In the genomic region with DNA sequence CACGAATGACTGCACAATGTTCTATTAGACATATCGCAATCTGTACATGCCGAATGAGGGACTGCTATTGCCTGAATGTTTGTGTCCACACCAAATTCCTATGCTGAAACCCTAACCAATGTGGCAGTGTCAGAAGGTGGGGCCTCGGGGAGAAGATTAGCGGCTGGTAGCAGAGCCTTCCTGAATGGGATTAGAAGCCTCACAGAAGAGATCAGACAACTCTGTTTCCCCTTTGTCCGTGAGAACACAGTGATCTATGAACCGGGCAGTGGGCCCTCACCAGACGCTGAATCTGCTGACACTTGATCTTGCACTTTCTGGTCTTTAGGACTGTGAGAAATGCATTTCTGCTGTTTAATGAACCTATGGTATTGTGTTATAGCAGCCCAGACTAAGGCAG, we compare ENCODE assay signal across 22 cellular contexts. TPM values are rescaled to one million over a fixed set of nuclear protein-coding genes. Genes with fewer than 3 reads are reported as not detected.
DNase-seq lines count a peak whose midpoint lies in the region; ATAC-seq and TF ChIP-seq lines count a peak whose summit lies in the region.
"Had no signal": no experiment of that assay in that cellular context is flagged by ENCODE, and none has a peak within 500 bp of the region (broad histone marks: within the 10 kb centered on the region; RNA-seq: fewer than 3 reads in every experiment).

No MANE protein-coding gene starts in this region.

- H3K9ac ChIP-seq in OCI-LY3 (ENCODE audit: low read length) (no peak overlapping the region), neuronal stem cell (ENCODE audit: low read depth, low read length, poor library complexity) (no peak overlapping the region)

- POLR2A ChIA-PET in CD4-positive, alpha-beta memory T cell (lab: Charles Lee; ENCODE audit: partially characterized antibody): no interaction called here

- H3K79me1 ChIP-seq in neuronal stem cell (ENCODE audit: low read depth, low read length): no peaks in the 10 kb centered on the region

- H3K9me3 ChIP-seq in OCI-LY3 (ENCODE audit: insufficient read depth, low read length): no peaks in the 10 kb centered on the region
- H3K9me3 ChIP-seq in neuronal stem cell (replicated peaks in 1 of 2; ENCODE audit: control insufficient read depth in 2 of 2, insufficient read depth in 1 of 2, low read depth in 1 of 2, low read length in 2 of 2): no peaks in the 10 kb centered on the region
- no peaks in the 10 kb centered on the region for H3K9me3 ChIP-seq in CD4-positive, alpha-beta memory T cell (ENCODE audit: control insufficient read depth in 1 of 2, low read length in 2 of 2)
- H3K9me3 ChIP-seq: heart left ventricle had no signal

- H3K4me1 ChIP-seq in GM23338 (ENCODE audit: insufficient read depth) (no peaks in the 10 kb centered on the region; the same call in 1 of the 2 replicates), OCI-LY3 (ENCODE audit: low read length) (peaks cover 37% of the 10 kb centered on the region), neuronal stem cell (ENCODE audit: control insufficient read depth in 2 of 2, insufficient read depth in 1 of 2, low read depth in 1 of 2, low read length in 2 of 2) (peaks cover 4 to 10% of the 10 kb centered on the region in 2 donors)
- no peaks in the 10 kb centered on the region for H3K4me1 ChIP-seq in CD4-positive, alpha-beta memory T cell (ENCODE audit: insufficient read depth, low read length)

- H3K27me3 ChIP-seq in GM23338 (ENCODE audit: insufficient read depth): no peaks in the 10 kb centered on the region
- peaks cover 17% of the 10 kb centered on the region for H3K27me3 ChIP-seq in OCI-LY3 (ENCODE audit: low read depth, low read length)
- no peaks in the 10 kb centered on the region for H3K27me3 ChIP-seq in neuronal stem cell (ENCODE audit: control insufficient read depth in 3 of 3, insufficient read depth in 3 of 3, low read depth in 1 of 3, low read length in 3 of 3)
- H3K27me3 ChIP-seq in CD4-positive, alpha-beta memory T cell (ENCODE audit: insufficient read depth, low read length): no peaks in the 10 kb centered on the region
- H3K27me3 ChIP-seq: heart left ventricle had no signal

- no peaks in the 10 kb centered on the region for H4K20me1 ChIP-seq in GM23338 (replicated peaks; ENCODE audit: insufficient read depth)
- H4K20me1 ChIP-seq in OCI-LY3 (ENCODE audit: insufficient read depth, low read length): no peaks in the 10 kb centered on the region

- H3K4me3 Mint-ChIP-seq in GM23338: no peak overlapping the region
- no peak overlapping the region for H3K4me3 Mint-ChIP-seq in activated T-cell treated with anti-CD3 and anti-CD28 coated beads, Interleukin-2, amount 50 U/mL, for 72 hours
- no peak overlapping the region for H3K4me3 Mint-ChIP-seq in CD4-positive, alpha-beta memory T cell
- H3K4me3 Mint-ChIP-seq: activated CD4-positive, alpha-beta T cell treated with anti-CD3 and anti-CD28 coated beads for 36 hours; activated naive CD4-positive, alpha-beta T cell treated with anti-CD3 and anti-CD28 coated beads for 36 hours; activated T-cell treated with anti-CD3 and anti-CD28 coated beads, Interleukin-2, amount 50 U/mL, for 24 hours; T-cell had no signal

- no peak overlapping the region for H3K4me2 ChIP-seq in GM23338
- 0 out of 2 replicates have a peak overlapping the region, but pooled peaks have one; percentile 2 for H3K4me2 ChIP-seq in OCI-LY3 (ENCODE audit: low read length)
- H3K4me2 ChIP-seq in neuronal stem cell (ENCODE audit: insufficient read depth, low read length, poor library complexity, severe bottlenecking): no peak overlapping the region

- H3K79me2 ChIP-seq in GM23338 (replicated peaks; ENCODE audit: insufficient read depth) (no peaks in the 10 kb centered on the region), OCI-LY3 (ENCODE audit: low read length) (no peaks in the 10 kb centered on the region)

- no peak overlapping the region for H3K4me3 ChIP-seq in GM23338
- no peak overlapping the region for H3K4me3 ChIP-seq in OCI-LY3 (ENCODE audit: low read length)
- no peak overlapping the region for H3K4me3 ChIP-seq in neuronal stem cell (ENCODE audit: low read length in 2 of 2)
- no peak overlapping the region for H3K4me3 ChIP-seq in CD4-positive, alpha-beta memory T cell (ENCODE audit: low read length in 2 of 2)
- H3K4me3 ChIP-seq: heart left ventricle had no signal

- H2AFZ ChIP-seq in GM23338 (no peak overlapping the region), OCI-LY3 (ENCODE audit: low read depth, low read length) (no peak overlapping the region), neuronal stem cell (ENCODE audit: low read length) (peak overlapping the region; percentile 39)

- no peaks in the 10 kb centered on the region; the same call in 2 of the 3 replicates for H3K36me3 Mint-ChIP-seq in GM23338 (ENCODE audit: low read depth)
- H3K36me3 Mint-ChIP-seq in activated T-cell treated with anti-CD3 and anti-CD28 coated beads, Interleukin-2, amount 50 U/mL, for 72 hours (ENCODE audit: insufficient read depth in 2 of 2): peaks cover 0 to 2% of the 10 kb centered on the region in 2 donors
- no peaks in the 10 kb centered on the region for H3K36me3 Mint-ChIP-seq in CD4-positive, alpha-beta memory T cell
- H3K36me3 Mint-ChIP-seq: T-cell had no signal

- no peak overlapping the region for H2BK12ac ChIP-seq in neuronal stem cell (ENCODE audit: low read length)

- H3K4ac ChIP-seq in neuronal stem cell (ENCODE audit: low read length): no peak overlapping the region

- no peak overlapping the region for H4K91ac ChIP-seq in neuronal stem cell (ENCODE audit: low read depth, low read length, poor library complexity)

- H3K14ac ChIP-seq in neuronal stem cell (ENCODE audit: low read length): no peak overlapping the region

- no peak overlapping the region for H3K27ac ChIP-seq in GM23338 (ENCODE audit: low read depth)
- H3K27ac ChIP-seq in OCI-LY3 (ENCODE audit: low read length): no peak overlapping the region
- H3K27ac ChIP-seq in neuronal stem cell (replicated peaks; ENCODE audit: low read length): no peak overlapping the region
- H3K27ac ChIP-seq in CD4-positive, alpha-beta memory T cell (ENCODE audit: low read depth, low read length): no peak overlapping the region
- H3K27ac ChIP-seq: heart left ventricle had no signal

- no peak overlapping the region for H2AK5ac ChIP-seq in neuronal stem cell (ENCODE audit: low read depth, low read length)

- H3K9me3 Mint-ChIP-seq in GM23338: no peaks in the 10 kb centered on the region
- H3K9me3 Mint-ChIP-seq in activated T-cell treated with anti-CD3 and anti-CD28 coated beads, Interleukin-2, amount 50 U/mL, for 72 hours: peaks cover 0 to 2% of the 10 kb centered on the region in 2 donors
- H3K9me3 Mint-ChIP-seq in CD4-positive, alpha-beta memory T cell: no peaks in the 10 kb centered on the region
- H3K9me3 Mint-ChIP-seq: activated naive CD4-positive, alpha-beta T cell treated with anti-CD3 and anti-CD28 coated beads for 36 hours; T-cell had no signal

- no peak overlapping the region for H3K23ac ChIP-seq in neuronal stem cell (ENCODE audit: low read depth, low read length, poor library complexity)

- H3F3A ChIP-seq in GM23338 (replicated peaks; ENCODE audit: low read depth): no peaks in the 10 kb centered on the region

- no peaks in the 10 kb centered on the region for H3K36me3 ChIP-seq in GM23338 (ENCODE audit: insufficient read depth)
- H3K36me3 ChIP-seq in OCI-LY3 (replicated peaks; ENCODE audit: low read depth, low read length): no peaks in the 10 kb centered on the region
- no peaks in the 10 kb centered on the region for H3K36me3 ChIP-seq in neuronal stem cell (replicated peaks in 1 of 2; ENCODE audit: control insufficient read depth in 2 of 2, insufficient read depth in 2 of 2, low read length in 2 of 2)
- no peaks in the 10 kb centered on the region for H3K36me3 ChIP-seq in CD4-positive, alpha-beta memory T cell (ENCODE audit: insufficient read depth, low read length)
- H3K36me3 ChIP-seq: heart left ventricle had no signal

- peak overlapping the region; percentile 4; the same call in 1 of the 2 replicates for H3K27ac Mint-ChIP-seq in GM23338
- H3K27ac Mint-ChIP-seq in activated T-cell treated with anti-CD3 and anti-CD28 coated beads, Interleukin-2, amount 50 U/mL, for 72 hours: no peak overlapping the region
- H3K27ac Mint-ChIP-seq in CD4-positive, alpha-beta memory T cell: peak overlapping the region in 1 of 7 donors; percentile 3
- H3K27ac Mint-ChIP-seq: activated CD4-positive, alpha-beta T cell treated with anti-CD3 and anti-CD28 coated beads for 36 hours; activated naive CD4-positive, alpha-beta T cell treated with anti-CD3 and anti-CD28 coated beads for 36 hours; activated T-cell treated with anti-CD3 and anti-CD28 coated beads, Interleukin-2, amount 50 U/mL, for 24 hours; T-cell had no signal

- H2BK5ac ChIP-seq in neuronal stem cell (ENCODE audit: low read length): no peak overlapping the region

- DNase-seq in GM23338 (ENCODE audit: low spot score) (no peak), fibroblast of gingiva (ENCODE audit: low read depth) (peak; percentile 68), neuronal stem cell (ENCODE audit: low spot score) (peak; percentile 43), cerebellar cortex (ENCODE audit: low spot score) (no peak)
- no peak for DNase-seq in activated T-cell treated with anti-CD3 and anti-CD28 coated beads, Interleukin-2, amount 50 U/mL, for 72 hours
- no peak for DNase-seq in CD4-positive, alpha-beta memory T cell
- DNase-seq: activated CD4-positive, alpha-beta T cell treated with anti-CD3 and anti-CD28 coated beads for 36 hours; activated naive CD4-positive, alpha-beta T cell treated with anti-CD3 and anti-CD28 coated beads for 36 hours; activated T-cell treated with anti-CD3 and anti-CD28 coated beads, Interleukin-2, amount 50 U/mL, for 24 hours; amygdala; C1 segment of cervical spinal cord; cortex of kidney; mammary epithelial cell; NCI-H1436 treated with DMSO at 0.1 percent for 48 hours; retina; stimulated activated CD4-positive, alpha-beta T cell treated with anti-CD3 and anti-CD28 coated beads, Interleukin-4, amount 100 ng/mL, for 24 hours; stimulated activated naive CD4-positive, alpha-beta T cell; T-cell had no signal

- H3K4me1 Mint-ChIP-seq in GM23338: peaks cover 39% of the 10 kb centered on the region
- H3K4me1 Mint-ChIP-seq in activated T-cell treated with anti-CD3 and anti-CD28 coated beads, Interleukin-2, amount 50 U/mL, for 72 hours (ENCODE audit: low read depth): peaks cover 20% of the 10 kb centered on the region
- H3K4me1 Mint-ChIP-seq in CD4-positive, alpha-beta memory T cell: no peaks in the 10 kb centered on the region

- no peak overlapping the region for H3K18ac ChIP-seq in neuronal stem cell (ENCODE audit: low read length)

- TF ChIP-seq CTCF in GM23338 (conservative IDR thresholded peaks at IDR 0.05; ENCODE audit: low read depth in 2 of 2) (no peak), OCI-LY3 (IDR thresholded peaks at IDR 0.05; ENCODE audit: low read depth, low read length) (no peak)

- H2BK15ac ChIP-seq in neuronal stem cell (ENCODE audit: low read length): no peak overlapping the region

- CTCF ChIA-PET in CD4-positive, alpha-beta memory T cell (lab: Charles Lee; ENCODE audit: partially characterized antibody): no interaction called here

- peak; percentile 18; the same call in 2 of the 3 replicates for ATAC-seq in GM23338
- no peak for ATAC-seq in HG03354 (IDR thresholded peaks at IDR 0.05; ENCODE audit: poor library complexity, severe bottlenecking, unreplicated experiment)
- no peak for ATAC-seq in activated T-cell treated with anti-CD3 and anti-CD28 coated beads, Interleukin-2, amount 50 U/mL, for 72 hours (replicated peaks in 1 of 2)
- ATAC-seq: activated CD4-positive, alpha-beta T cell treated with anti-CD3 and anti-CD28 coated beads for 36 hours; heart left ventricle; Panc1; T-cell had no signal

- intact Hi-C loops in CD4-positive, alpha-beta memory T cell (cut with micrococcal nuclease): no loop called here

- no peaks in the 10 kb centered on the region for H3K9me2 ChIP-seq in GM23338 (ENCODE audit: insufficient read depth)

- H2BK120ac ChIP-seq in neuronal stem cell (ENCODE audit: low read depth, low read length): no peak overlapping the region

- H3K27me3 Mint-ChIP-seq in GM23338 (ENCODE audit: insufficient read depth, low read depth, poor library complexity): peaks cover 4% of the 10 kb centered on the region
- peaks cover 7% of the 10 kb centered on the region for H3K27me3 Mint-ChIP-seq in activated T-cell treated with anti-CD3 and anti-CD28 coated beads, Interleukin-2, amount 50 U/mL, for 72 hours (ENCODE audit: low read depth)
- H3K27me3 Mint-ChIP-seq in CD4-positive, alpha-beta memory T cell: peaks cover 2 to 4% of the 10 kb centered on the region in 2 donors
- H3K27me3 Mint-ChIP-seq: activated CD4-positive, alpha-beta T cell treated with anti-CD3 and anti-CD28 coated beads for 36 hours had no signal

- no peak overlapping the region for H4K8ac ChIP-seq in neuronal stem cell (ENCODE audit: low read depth, low read length)

- no CpG with 5 or more reads among the region's 8 CpGs for WGBS in neuronal stem cell (ENCODE audit: extremely low coverage in 2 of 2, insufficient read length in 2 of 2, insufficient replicate concordance in 1 of 2), 2 donors

RNA-seq across cellular contexts. Expression of gene LRFN4, which starts 33.1 kb away (rescaled TPM):
- total RNA-seq in GM23338 (2014; rRNA removed; shearing (Covaris generic)): 56.7 and 63.5 TPM in 2 replicates
- 9.8 and 11.1 TPM in 2 replicates for polyA plus RNA-seq in GM23338 (2016; fragmentation: Nextera tagmentation; extraction: Ambion mirVana)
- 19.8 TPM for polyA plus RNA-seq in neuronal stem cell (2013, experiment 1 of 2)
- 20.8 TPM for polyA plus RNA-seq in neuronal stem cell (2013, experiment 2 of 2)
- total RNA-seq in activated T-cell treated with anti-CD3 and anti-CD28 coated beads, Interleukin-2, amount 50 U/mL, for 72 hours: 10 to 100 TPM; 13.4 to 18.3 TPM
- 1 to 10 TPM; 5.1 to 5.3 TPM for total RNA-seq in CD4-positive, alpha-beta memory T cell
- 1 to 10 TPM in 1 of 2 donors, under 1 TPM in 1; 0.42 to 2.9 TPM for polyA plus RNA-seq in CD4-positive, alpha-beta memory T cell

RNA-seq across cellular contexts. Expression of gene RCE1, which starts 46.7 kb away (rescaled TPM):
- total RNA-seq in GM23338 (2014; rRNA removed; shearing (Covaris generic)): 44.7 and 55.1 TPM in 2 replicates
- 27.7 and 27.8 TPM in 2 replicates for polyA plus RNA-seq in GM23338 (2016; fragmentation: Nextera tagmentation; extraction: Ambion mirVana)
- polyA plus RNA-seq in neuronal stem cell (2013, experiment 1 of 2): 25.4 TPM
- polyA plus RNA-seq in neuronal stem cell (2013, experiment 2 of 2): 23.9 TPM
- total RNA-seq in activated T-cell treated with anti-CD3 and anti-CD28 coated beads, Interleukin-2, amount 50 U/mL, for 72 hours: 10 to 100 TPM; 27.2 to 29.6 TPM
- 10 to 100 TPM; 30.0 to 34.5 TPM for total RNA-seq in CD4-positive, alpha-beta memory T cell
- polyA plus RNA-seq in CD4-positive, alpha-beta memory T cell: 10 to 100 TPM; 23.3 to 31.3 TPM

Comparison
In these comparisons a context has a peak if more than half of its experiments do, and no peak if none do; other contexts are left out.
1. DNase-seq: peak in fibroblast of gingiva (single experiment) and neuronal stem cell (single experiment); none in GM23338 (single experiment), cerebellar cortex (single experiment), activated T-cell treated with anti-CD3 and anti-CD28 coated beads, Interleukin-2, amount 50 U/mL, for 72 hours (0 of 2) and CD4-positive, alpha-beta memory T cell (0 of 5).